ENCODE assay signal across 33 cellular contexts in genomic region chr11:128761339-128761738, GRCh38.
DNase-seq lines count a peak whose midpoint lies in the region; ATAC-seq, FAIRE-seq and TF ChIP-seq lines count a peak whose summit lies in the region.
"Had no signal": no experiment of that assay in that cellular context is flagged by ENCODE, and none has a peak within 500 bp of the region (broad histone marks: within the 10 kb centered on the region; RNA-seq: fewer than 3 reads in every experiment).

No MANE protein-coding gene starts in this region.

- H3K4me3 ChIP-seq in HepG2 (replicated peaks in 1 of 3; ENCODE audit: insufficient read depth in 1 of 3, low read depth in 2 of 3, low read length in 3 of 3) (no peak overlapping the region), right lobe of liver (no peak overlapping the region)
- H3K4me3 ChIP-seq: breast epithelium, gastroesophageal sphincter, GM23338, lung, MG63, SJCRH30, thyroid gland, vagina had no signal

- intact Hi-C loops in HepG2 (cut with micrococcal nuclease; ENCODE audit: unreplicated experiment) (no loop called here), right lobe of liver (cut with DNase I) (no loop called here), head of caudate nucleus (cut with DNase I) (no loop called here)
- intact Hi-C loops in activated CD8-positive, alpha-beta T cell treated with anti-CD3 and anti-CD28 coated beads for 36 hours (cut with micrococcal nuclease) = no loop called here

- H2AFZ ChIP-seq in HepG2 (ENCODE audit: low read length) = no peak overlapping the region
- H2AFZ ChIP-seq: GM23338, parathyroid adenoma had no signal

- ATAC-seq in HepG2 (no peak), right lobe of liver (no peak), GM18502 (IDR thresholded peaks at IDR 0.05; ENCODE audit: poor library complexity, unreplicated experiment) (no peak), GM21717 (IDR thresholded peaks at IDR 0.05; ENCODE audit: unreplicated experiment) (no peak)
- no peak for ATAC-seq in activated CD8-positive, alpha-beta T cell treated with anti-CD3 and anti-CD28 coated beads for 36 hours
- ATAC-seq: activated CD8-positive, alpha-beta memory T cell treated with anti-CD3 and anti-CD28 coated beads, Interleukin-2, amount 10 ng/mL, durations not matched to agents 7 days and 5 days; gastroesophageal sphincter; GM23338; left cardiac atrium had no signal

- H4K20me1 ChIP-seq in HepG2 (ENCODE audit: insufficient read depth, low read length) = no peaks in the 10 kb centered on the region

- no peak for TF ChIP-seq CTCF in HepG2 (CRISPR knock-in tag; IDR thresholded peaks at IDR 0.05)
- TF ChIP-seq CTCF in right lobe of liver (IDR thresholded peaks at IDR 0.05) = no peak
- TF ChIP-seq CTCF in activated CD8-positive, alpha-beta T cell treated with anti-CD3 and anti-CD28 coated beads for 36 hours (IDR thresholded peaks at IDR 0.05) = no peak

- 0% methylated on average over 4 of the region's 4 CpGs for WGBS in HepG2 (ENCODE audit: low lambda C conversion rate)
- WGBS in right lobe of liver (ENCODE audit: insufficient coverage, low coverage, low lambda C conversion rate, missing lambda C conversion rate) = 56% methylated on average over 3 of the region's 4 CpGs

- peak overlapping the region; percentile 18 for H3K27ac Mint-ChIP-seq in activated CD8-positive, alpha-beta T cell treated with anti-CD3 and anti-CD28 coated beads for 36 hours
- peak overlapping the region in 5 of 6 donors; percentile 18 to 81 (median 77) for H3K27ac Mint-ChIP-seq in immature natural killer cell
- H3K27ac Mint-ChIP-seq: activated CD8-positive, alpha-beta memory T cell treated with anti-CD3 and anti-CD28 coated beads, Interleukin-2, amount 10 ng/mL, durations not matched to agents 7 days and 5 days; activated naive CD4-positive, alpha-beta T cell treated with anti-CD3 and anti-CD28 coated beads, Interleukin-2, amount 10 ng/mL, durations not matched to agents 7 days and 5 days; GM23338 had no signal

- H3K9me3 ChIP-seq in HepG2 (ENCODE audit: low read length) (no peaks in the 10 kb centered on the region), right lobe of liver (no peaks in the 10 kb centered on the region)
- H3K9me3 ChIP-seq: breast epithelium, gastroesophageal sphincter, MG63, SJCRH30, thyroid gland, vagina had no signal

- FAIRE-seq in HepG2 (lab: Jason Lieb, UNC) = no peak
- FAIRE-seq: GM12892, small intestine had no signal

- DNase-seq in HepG2 (ENCODE audit: low spot score) (no peak), right lobe of liver (no peak), immature natural killer cell (no peak), NCI-H187 (lab: John Stamatoyannopoulos, UW) (no peak), head of caudate nucleus (no peak)
- no peak for DNase-seq in activated CD8-positive, alpha-beta T cell treated with anti-CD3 and anti-CD28 coated beads for 36 hours
- DNase-seq: activated CD4-positive, alpha-beta T cell treated with anti-CD3 and anti-CD28 coated beads, Interleukin-2, amount 50 U/mL, for 1 hour; activated CD8-positive, alpha-beta memory T cell treated with anti-CD3 and anti-CD28 coated beads, Interleukin-2, amount 10 ng/mL, durations not matched to agents 7 days and 5 days; activated naive CD4-positive, alpha-beta T cell treated with anti-CD3 and anti-CD28 coated beads, Interleukin-2, amount 10 ng/mL, durations not matched to agents 7 days and 5 days; DMS53; hypothalamus; KG1; left cardiac atrium; MG63; NCI-H1105 treated with DMSO at 0.1 percent for 48 hours; NCI-H1930; NCI-H510A treated with DMSO at 0.1 percent for 48 hours; SJCRH30; small intestine; SW 1271; T-helper 9 cell; thyroid gland had no signal

- no peaks in the 10 kb centered on the region for H3K27me3 Mint-ChIP-seq in activated CD8-positive, alpha-beta T cell treated with anti-CD3 and anti-CD28 coated beads for 36 hours
- peaks cover 0 to 3% (median 0%) of the 10 kb centered on the region in 3 donors for H3K27me3 Mint-ChIP-seq in immature natural killer cell (ENCODE audit: low read depth in 3 of 3)
- H3K27me3 Mint-ChIP-seq: activated CD8-positive, alpha-beta memory T cell treated with anti-CD3 and anti-CD28 coated beads, Interleukin-2, amount 10 ng/mL, durations not matched to agents 7 days and 5 days; activated naive CD4-positive, alpha-beta T cell treated with anti-CD3 and anti-CD28 coated beads, Interleukin-2, amount 10 ng/mL, durations not matched to agents 7 days and 5 days had no signal

- H3K27ac ChIP-seq in HepG2 (ENCODE audit: extremely low read length, insufficient read depth, low read length) = no peak overlapping the region
- no peak overlapping the region for H3K27ac ChIP-seq in right lobe of liver
- H3K27ac ChIP-seq: breast epithelium, gastroesophageal sphincter, parathyroid adenoma, SJCRH30, thyroid gland, vagina, VCaP had no signal

- BruUV-seq in HepG2 (replicated peaks; lab: Mats Ljungman, UMichigan) = no TSS peak

- TF ChIP-seq RAD21 in HepG2 (CRISPR knock-in tag; IDR thresholded peaks at IDR 0.05) = no peak

- peaks cover 32% of the 10 kb centered on the region for H3K36me3 Mint-ChIP-seq in activated CD8-positive, alpha-beta T cell treated with anti-CD3 and anti-CD28 coated beads for 36 hours (ENCODE audit: low read depth)
- H3K36me3 Mint-ChIP-seq in immature natural killer cell = peaks cover 17 to 51% (median 21%) of the 10 kb centered on the region in 3 donors

- no peak overlapping the region for H3K4me3 Mint-ChIP-seq in activated CD8-positive, alpha-beta T cell treated with anti-CD3 and anti-CD28 coated beads for 36 hours
- H3K4me3 Mint-ChIP-seq in immature natural killer cell = no peak overlapping the region
- H3K4me3 Mint-ChIP-seq: activated CD8-positive, alpha-beta memory T cell treated with anti-CD3 and anti-CD28 coated beads, Interleukin-2, amount 10 ng/mL, durations not matched to agents 7 days and 5 days; activated naive CD4-positive, alpha-beta T cell treated with anti-CD3 and anti-CD28 coated beads, Interleukin-2, amount 10 ng/mL, durations not matched to agents 7 days and 5 days; GM23338; neural crest cell had no signal

- H3K4me1 ChIP-seq in HepG2 (ENCODE audit: insufficient read depth, low read length) = no peaks in the 10 kb centered on the region
- H3K4me1 ChIP-seq in right lobe of liver = no peaks in the 10 kb centered on the region
- H3K4me1 ChIP-seq: breast epithelium, gastroesophageal sphincter, parathyroid adenoma, vagina had no signal

- no peak overlapping the region for H3K9ac ChIP-seq in HepG2 (ENCODE audit: insufficient read depth, low read depth, low read length)
- H3K9ac ChIP-seq: parathyroid adenoma had no signal

- H3K4me1 Mint-ChIP-seq in activated CD8-positive, alpha-beta T cell treated with anti-CD3 and anti-CD28 coated beads for 36 hours (ENCODE audit: low read depth) = peaks cover 53% of the 10 kb centered on the region
- H3K4me1 Mint-ChIP-seq in immature natural killer cell = peaks cover 75 to 79% of the 10 kb centered on the region in 2 donors

- POLR2A ChIA-PET in HepG2 (lab: Yijun Ruan, JAX) = no interaction called here
- POLR2A ChIA-PET in activated CD8-positive, alpha-beta T cell treated with anti-CD3 and anti-CD28 coated beads for 36 hours (lab: Charles Lee) = no interaction called here

- TF ChIP-seq POLR2A in HepG2 (IDR thresholded peaks at IDR 0.05; ENCODE audit: insufficient read depth in 1 of 2, low read depth in 2 of 2, low read length in 2 of 2) (no peak), right lobe of liver (IDR thresholded peaks at IDR 0.05) (no peak)

- no peak for TF ChIP-seq EP300 in HepG2 (IDR thresholded peaks at IDR 0.05; ENCODE audit: low read depth in 2 of 2, low read length in 2 of 2)
- TF ChIP-seq EP300 in HepG2 (CRISPR knock-in tag; IDR thresholded peaks at IDR 0.05; ENCODE audit: borderline replicate concordance) = no peak

- H3K36me3 ChIP-seq in HepG2 (replicated peaks in 1 of 2; ENCODE audit: control insufficient read depth in 1 of 2, insufficient read depth in 2 of 2, low read length in 2 of 2) (no peaks in the 10 kb centered on the region), right lobe of liver (no peaks in the 10 kb centered on the region)
- H3K36me3 ChIP-seq: breast epithelium, MG63, SJCRH30, thyroid gland, vagina had no signal

- no peaks in the 10 kb centered on the region for H3K9me3 Mint-ChIP-seq in activated CD8-positive, alpha-beta T cell treated with anti-CD3 and anti-CD28 coated beads for 36 hours
- peaks cover 0 to 1% (median 0%) of the 10 kb centered on the region in 6 donors for H3K9me3 Mint-ChIP-seq in immature natural killer cell
- H3K9me3 Mint-ChIP-seq: activated naive CD4-positive, alpha-beta T cell treated with anti-CD3 and anti-CD28 coated beads, Interleukin-2, amount 10 ng/mL, durations not matched to agents 7 days and 5 days; GM23338 had no signal

- in situ Hi-C loops in HepG2 (cut with HindIII; ENCODE audit: extremely low pct_ligation_motif_present, low pct_unique_long_range_greater_than_20kb) = no loop called here

- no peaks in the 10 kb centered on the region for H3K79me2 ChIP-seq in HepG2 (ENCODE audit: insufficient read depth, low read length)
- H3K79me2 ChIP-seq: parathyroid adenoma had no signal

- CTCF ChIA-PET in HepG2 (lab: Yijun Ruan, JAX; ENCODE audit: low intra/inter-chr PET ratio, low total read pairs) = no interaction called here
- CTCF ChIA-PET in activated CD8-positive, alpha-beta T cell treated with anti-CD3 and anti-CD28 coated beads for 36 hours (lab: Charles Lee) = interaction anchor here (0.6 to 1.0 kb wide), 2 partner anchors 15 to 589 kb away, joined by 3 to 5 read pairs; no protein-coding TSS in a partner anchor

- no peak overlapping the region for H3K4me2 ChIP-seq in HepG2 (ENCODE audit: low read depth, low read length)
- H3K4me2 ChIP-seq: GM23338 had no signal

- H3K27me3 ChIP-seq in HepG2 (ENCODE audit: control insufficient read depth in 1 of 2, insufficient read depth in 2 of 2, low read length in 2 of 2) (peaks cover 0 to 17% of the 10 kb centered on the region in 2 experiments; a peak in 3 of 5 replicates), right lobe of liver (no peaks in the 10 kb centered on the region)
- H3K27me3 ChIP-seq: breast epithelium, gastroesophageal sphincter, MG63, SJCRH30, thyroid gland, vagina had no signal

TF ChIP-seq in HepG2, 621 proteins besides CTCF, POLR2A, EP300 and RAD21 (continues in another document):
- TF ChIP-seq GTF3A (CRISPR knock-in tag; conservative IDR thresholded peaks at IDR 0.05) = no peak
- no peak for TF ChIP-seq LCORL (IDR thresholded peaks at IDR 0.05)
- TF ChIP-seq LCORL (CRISPR knock-in tag; IDR thresholded peaks at IDR 0.05) = no peak
- TF ChIP-seq MAFK (conservative IDR thresholded peaks at IDR 0.05 in 1 of 2, IDR thresholded peaks at IDR 0.05 in 1 of 2; ENCODE audit: low read length in 2 of 2) = peak; percentile 30 to 70; a peak in 2 of 4 replicates
- no peak for TF ChIP-seq TBX2 (CRISPR knock-in tag; IDR thresholded peaks at IDR 0.05; ENCODE audit: borderline replicate concordance)
